Comparison of ENCODE assay signal across 14 cellular contexts in genomic region chr6:41449399-41450245, GRCh38.
DNase-seq lines count a peak whose midpoint lies in the region; ATAC-seq and TF ChIP-seq lines count a peak whose summit lies in the region.
"Had no signal": no experiment of that assay in that cellular context is flagged by ENCODE, and none has a peak within 500 bp of the region (broad histone marks: within the 10 kb centered on the region; RNA-seq: fewer than 3 reads in every experiment).

No MANE protein-coding gene starts in this region.

- H3K9ac ChIP-seq in skeletal muscle tissue (ENCODE audit: low read depth in 1 of 3, low read length in 3 of 3), result no peak overlapping the region

- H3K4me1 ChIP-seq in skeletal muscle tissue (ENCODE audit: control insufficient read depth in 3 of 3, insufficient read depth in 3 of 3, low read length in 3 of 3) (peaks cover 27 to 46% (median 34%) of the 10 kb centered on the region in 3 donors), prostate gland (replicated peaks) (no peaks in the 10 kb centered on the region)
- H3K4me1 ChIP-seq: spleen had no signal

- no peak overlapping the region for H3K4me3 Mint-ChIP-seq in activated naive CD4-positive, alpha-beta T cell treated with anti-CD3 and anti-CD28 coated beads for 36 hours
- no peak overlapping the region for H3K4me3 Mint-ChIP-seq in stimulated activated effector memory CD8-positive, alpha-beta T cell treated with anti-CD3 and anti-CD28 coated beads, Interleukin-12 subunit alpha, Interleukin-12 subunit beta, amount 100 ng/mL, for 72 hours
- H3K4me3 Mint-ChIP-seq: activated naive CD8-positive, alpha-beta T cell treated with anti-CD3 and anti-CD28 coated beads for 36 hours had no signal

- no peak overlapping the region for H3K27ac Mint-ChIP-seq in activated naive CD4-positive, alpha-beta T cell treated with anti-CD3 and anti-CD28 coated beads for 36 hours
- no peak overlapping the region for H3K27ac Mint-ChIP-seq in stimulated activated effector memory CD8-positive, alpha-beta T cell treated with anti-CD3 and anti-CD28 coated beads, Interleukin-12 subunit alpha, Interleukin-12 subunit beta, amount 100 ng/mL, for 72 hours
- H3K27ac Mint-ChIP-seq: activated naive CD8-positive, alpha-beta T cell treated with anti-CD3 and anti-CD28 coated beads for 36 hours had no signal

- WGBS in prostate gland, result 49% methylated on average over 8 of the region's 8 CpGs

- TF ChIP-seq POLR2A in prostate gland (IDR thresholded peaks at IDR 0.05), result no peak

- no peaks in the 10 kb centered on the region for H3K36me3 ChIP-seq in skeletal muscle tissue (ENCODE audit: control insufficient read depth in 3 of 3, insufficient read depth in 3 of 3, low read length in 3 of 3)
- H3K36me3 ChIP-seq in prostate gland, result no peaks in the 10 kb centered on the region
- H3K36me3 ChIP-seq: spleen had no signal

- H3K4me3 ChIP-seq in skeletal muscle tissue (ENCODE audit: low read length in 3 of 3) (no peak overlapping the region), prostate gland (no peak overlapping the region)
- H3K4me3 ChIP-seq: spleen had no signal

- H3K36me3 Mint-ChIP-seq in activated naive CD4-positive, alpha-beta T cell treated with anti-CD3 and anti-CD28 coated beads for 36 hours (ENCODE audit: low read depth), result no peaks in the 10 kb centered on the region
- H3K36me3 Mint-ChIP-seq in stimulated activated effector memory CD8-positive, alpha-beta T cell treated with anti-CD3 and anti-CD28 coated beads, Interleukin-12 subunit alpha, Interleukin-12 subunit beta, amount 100 ng/mL, for 72 hours, result no peaks in the 10 kb centered on the region
- H3K36me3 Mint-ChIP-seq: activated naive CD8-positive, alpha-beta T cell treated with anti-CD3 and anti-CD28 coated beads for 36 hours had no signal

- no peaks in the 10 kb centered on the region for H3K4me1 Mint-ChIP-seq in activated naive CD4-positive, alpha-beta T cell treated with anti-CD3 and anti-CD28 coated beads for 36 hours (ENCODE audit: low read depth)
- peaks cover 8% of the 10 kb centered on the region for H3K4me1 Mint-ChIP-seq in stimulated activated effector memory CD8-positive, alpha-beta T cell treated with anti-CD3 and anti-CD28 coated beads, Interleukin-12 subunit alpha, Interleukin-12 subunit beta, amount 100 ng/mL, for 72 hours
- H3K4me1 Mint-ChIP-seq: activated naive CD8-positive, alpha-beta T cell treated with anti-CD3 and anti-CD28 coated beads for 36 hours had no signal

- CTCF ChIA-PET in activated naive CD4-positive, alpha-beta T cell treated with anti-CD3 and anti-CD28 coated beads for 36 hours (lab: Charles Lee), result interaction anchor here (2.6 kb wide), 1 partner anchor 143 kb away, joined by 11 read pairs; no protein-coding TSS in a partner anchor

- H3K9me3 ChIP-seq in skeletal muscle tissue (ENCODE audit: control insufficient read depth in 3 of 3, low read length in 3 of 3) (no peaks in the 10 kb centered on the region), prostate gland (no peaks in the 10 kb centered on the region)
- H3K9me3 ChIP-seq: spleen had no signal

- intact Hi-C loops in left cardiac atrium (cut with DNase I) (no loop called here), prostate gland (cut with DNase I) (loop anchor here (2.0 kb wide), 1 partner anchor 21 kb away; no protein-coding TSS in a partner anchor)
- intact Hi-C loops in activated naive CD4-positive, alpha-beta T cell treated with anti-CD3 and anti-CD28 coated beads for 36 hours (cut with micrococcal nuclease), result no loop called here

- H3K9me3 Mint-ChIP-seq in activated naive CD4-positive, alpha-beta T cell treated with anti-CD3 and anti-CD28 coated beads for 36 hours, result no peaks in the 10 kb centered on the region
- no peaks in the 10 kb centered on the region for H3K9me3 Mint-ChIP-seq in stimulated activated effector memory CD8-positive, alpha-beta T cell treated with anti-CD3 and anti-CD28 coated beads, Interleukin-12 subunit alpha, Interleukin-12 subunit beta, amount 100 ng/mL, for 72 hours
- H3K9me3 Mint-ChIP-seq: activated naive CD8-positive, alpha-beta T cell treated with anti-CD3 and anti-CD28 coated beads for 36 hours had no signal

- TF ChIP-seq CTCF in prostate gland (IDR thresholded peaks at IDR 0.05), result no peak

- H3K27ac ChIP-seq in skeletal muscle tissue (ENCODE audit: low read depth, low read length), result peak overlapping the region; percentile 14
- peak overlapping the region in 1 of 2 donors; percentile 20 for H3K27ac ChIP-seq in prostate gland
- H3K27ac ChIP-seq: spleen had no signal

- H3K27me3 Mint-ChIP-seq in activated naive CD4-positive, alpha-beta T cell treated with anti-CD3 and anti-CD28 coated beads for 36 hours (ENCODE audit: low read depth), result no peaks in the 10 kb centered on the region

- DNase-seq in NCI-H1436 (lab: John Stamatoyannopoulos, UW) (peak; percentile 58), NCI-H1436 treated with DMSO at 0.1 percent for 48 hours (lab: John Stamatoyannopoulos, UW) (no peak), RPMI7951 (ENCODE audit: low read depth) (peak; percentile 46), left cardiac atrium (peak; percentile 39), prostate gland (ENCODE audit: low spot score) (no peak)
- no peak for DNase-seq in activated naive CD4-positive, alpha-beta T cell treated with anti-CD3 and anti-CD28 coated beads for 36 hours
- DNase-seq in stimulated activated effector memory CD8-positive, alpha-beta T cell treated with anti-CD3 and anti-CD28 coated beads, Interleukin-12 subunit alpha, Interleukin-12 subunit beta, amount 100 ng/mL, for 72 hours (ENCODE audit: low spot score in 2 of 2), result no peak
- DNase-seq: ACHN; activated CD4-positive, alpha-beta T cell treated with anti-CD3 and anti-CD28 coated beads for 48 hours; activated naive CD8-positive, alpha-beta T cell treated with anti-CD3 and anti-CD28 coated beads for 36 hours; effector memory CD4-positive, alpha-beta T cell; SHP77; spleen had no signal

- ATAC-seq in left cardiac atrium, result peak; percentile 25 to 46
- ATAC-seq in stimulated activated effector memory CD8-positive, alpha-beta T cell treated with anti-CD3 and anti-CD28 coated beads, Interleukin-12 subunit alpha, Interleukin-12 subunit beta, amount 100 ng/mL, for 72 hours, result no peak

- H3K27me3 ChIP-seq in skeletal muscle tissue (ENCODE audit: control insufficient read depth in 3 of 3, insufficient read depth in 3 of 3, low read length in 3 of 3), result no peaks in the 10 kb centered on the region
- H3K27me3 ChIP-seq in prostate gland (replicated peaks; ENCODE audit: insufficient read depth), result no peaks in the 10 kb centered on the region

Comparison
In these comparisons a context has a peak if more than half of its experiments do, and no peak if none do; other contexts are left out.
1. DNase-seq: peak in NCI-H1436 (single experiment), RPMI7951 (single experiment) and left cardiac atrium (single experiment); none in NCI-H1436 treated with DMSO at 0.1 percent for 48 hours (single experiment), activated naive CD4-positive, alpha-beta T cell treated with anti-CD3 and anti-CD28 coated beads for 36 hours (single experiment), stimulated activated effector memory CD8-positive, alpha-beta T cell treated with anti-CD3 and anti-CD28 coated beads, Interleukin-12 subunit alpha, Interleukin-12 subunit beta, amount 100 ng/mL, for 72 hours (0 of 2) and prostate gland (single experiment).